In genomic region chr7:128381161-128381821, GRCh38 we compare ENCODE assay signal across 8 cellular contexts. TPM values are rescaled to one million over a fixed set of nuclear protein-coding genes. Genes with fewer than 3 reads are reported as not detected.
DNase-seq lines count a peak whose midpoint lies in the region; ATAC-seq, FAIRE-seq and TF ChIP-seq lines count a peak whose summit lies in the region.

No MANE protein-coding gene starts in this region.

- H4K20me1 ChIP-seq in Karpas-422 (ENCODE audit: insufficient read depth, low read depth, low read length): no peaks in the 10 kb centered on the region

- H3K27me3 ChIP-seq in Karpas-422 (ENCODE audit: low read length): no peaks in the 10 kb centered on the region

- no peak for FAIRE-seq in H54 (lab: Jason Lieb, UNC)

- no peak overlapping the region for H3K4me2 ChIP-seq in Karpas-422 (ENCODE audit: low read depth, low read length, poor library complexity, severe bottlenecking)

- H3K27ac Mint-ChIP-seq in CD14-positive monocyte (peak overlapping the region in 2 of 7 donors; percentile 73 to 76), T-helper 17 cell (no peak overlapping the region)
- no peak overlapping the region for H3K27ac Mint-ChIP-seq in activated naive CD8-positive, alpha-beta T cell treated with anti-CD3 and anti-CD28 coated beads, Interleukin-2, amount 50 U/mL, for 24 hours

- DNase-seq in CD14-positive monocyte (ENCODE audit: low spot score) (no peak), Karpas-422 (peak; percentile 87), left kidney (ENCODE audit: low read depth, low spot score) (peak; percentile 39), pons (ENCODE audit: low spot score) (no peak), H54 (ENCODE audit: insufficient read length, low spot score) (no peak), T-helper 17 cell (no peak)
- DNase-seq in activated naive CD8-positive, alpha-beta T cell treated with anti-CD3 and anti-CD28 coated beads, Interleukin-2, amount 50 U/mL, for 24 hours: peak; percentile 57
- no peak for DNase-seq in effector CD4-positive, alpha-beta T cell

- intact Hi-C loops in CD14-positive monocyte (cut with micrococcal nuclease): no loop called here

- H3K9me2 ChIP-seq in Karpas-422 (replicated peaks; ENCODE audit: insufficient read depth, low read length): no peaks in the 10 kb centered on the region

- H3K4me3 Mint-ChIP-seq in CD14-positive monocyte (no peak overlapping the region), T-helper 17 cell (no peak overlapping the region)
- no peak overlapping the region for H3K4me3 Mint-ChIP-seq in activated naive CD8-positive, alpha-beta T cell treated with anti-CD3 and anti-CD28 coated beads, Interleukin-2, amount 50 U/mL, for 24 hours

- H3K27ac ChIP-seq in Karpas-422 (ENCODE audit: low read length): no peak overlapping the region

- peak; percentile 62 for TF ChIP-seq CTCF in CD14-positive monocyte (IDR thresholded peaks at IDR 0.05)

- H3K36me3 ChIP-seq in Karpas-422 (ENCODE audit: insufficient read depth, low read length): no peaks in the 10 kb centered on the region

- peaks cover 21% of the 10 kb centered on the region for H3K4me1 Mint-ChIP-seq in CD14-positive monocyte
- no peaks in the 10 kb centered on the region for H3K4me1 Mint-ChIP-seq in activated naive CD8-positive, alpha-beta T cell treated with anti-CD3 and anti-CD28 coated beads, Interleukin-2, amount 50 U/mL, for 24 hours
- H3K4me1 Mint-ChIP-seq in T-helper 17 cell: peaks cover 10% of the 10 kb centered on the region

- TF ChIP-seq POLR2A in H54 (IDR thresholded peaks at IDR 0.05; ENCODE audit: low read depth, low read length): no peak

- H3K36me3 Mint-ChIP-seq in CD14-positive monocyte (no peaks in the 10 kb centered on the region), T-helper 17 cell (ENCODE audit: low read depth) (no peaks in the 10 kb centered on the region)
- H3K36me3 Mint-ChIP-seq in activated naive CD8-positive, alpha-beta T cell treated with anti-CD3 and anti-CD28 coated beads, Interleukin-2, amount 50 U/mL, for 24 hours (ENCODE audit: low read depth): no peaks in the 10 kb centered on the region

- no peaks in the 10 kb centered on the region; the same call in 1 of the 2 replicates for H3K4me1 ChIP-seq in Karpas-422 (ENCODE audit: low read length)

- peak; percentile 26 for ATAC-seq in activated naive CD8-positive, alpha-beta T cell treated with anti-CD3 and anti-CD28 coated beads, Interleukin-2, amount 50 U/mL, for 24 hours
- no peak for ATAC-seq in T-helper 17 cell

- H3K4me3 ChIP-seq in Karpas-422 (ENCODE audit: low read length): no peak overlapping the region

- no peaks in the 10 kb centered on the region for H3K9me3 ChIP-seq in Karpas-422 (ENCODE audit: low read length)
- H3K9me3 ChIP-seq in T-helper 17 cell (ENCODE audit: control insufficient read depth, low read length, poor library complexity, severe bottlenecking): no peaks in the 10 kb centered on the region

- no peaks in the 10 kb centered on the region for H3K79me2 ChIP-seq in Karpas-422 (ENCODE audit: low read length)

- H2AFZ ChIP-seq in Karpas-422 (ENCODE audit: low read length): no peak overlapping the region

- H3K27me3 Mint-ChIP-seq in CD14-positive monocyte (ENCODE audit: low read depth in 3 of 3) (peaks cover 0 to 5% (median 3%) of the 10 kb centered on the region in 3 donors), T-helper 17 cell (no peaks in the 10 kb centered on the region)
- no peaks in the 10 kb centered on the region for H3K27me3 Mint-ChIP-seq in activated naive CD8-positive, alpha-beta T cell treated with anti-CD3 and anti-CD28 coated beads, Interleukin-2, amount 50 U/mL, for 24 hours

- H3K9me3 Mint-ChIP-seq in CD14-positive monocyte: peaks cover 0 to 1% (median 0%) of the 10 kb centered on the region in 7 donors
- no peaks in the 10 kb centered on the region for H3K9me3 Mint-ChIP-seq in activated naive CD8-positive, alpha-beta T cell treated with anti-CD3 and anti-CD28 coated beads, Interleukin-2, amount 50 U/mL, for 24 hours

- no peak overlapping the region for H3K9ac ChIP-seq in Karpas-422 (ENCODE audit: low read length)

RNA-seq across cellular contexts. Expression of gene PRRT4, which starts 19.8 kb away (rescaled TPM):
- not detected for polyA plus RNA-seq in CD14-positive monocyte
- not detected in 2 replicates for total RNA-seq in Karpas-422 (2014; rRNA removed; shearing (Covaris generic); ENCODE audit: low replicate concordance)
- under 1 TPM in 1 of 2 donors, not detected in 1; 0.65 TPM for total RNA-seq in T-helper 17 cell

RNA-seq across cellular contexts. Expression of gene IMPDH1, which starts 28.5 kb away (rescaled TPM):
- polyA plus RNA-seq in CD14-positive monocyte: 100 to 1,000 TPM; 110 to 152 TPM
- total RNA-seq in Karpas-422 (2014; rRNA removed; shearing (Covaris generic); ENCODE audit: low replicate concordance): 30.5 and 50.1 TPM in 2 replicates
- 10 to 100 TPM; 52.5 to 55.9 TPM for total RNA-seq in T-helper 17 cell

RNA-seq across cellular contexts. Expression of gene RBM28, which starts 37.6 kb away (rescaled TPM):
- polyA plus RNA-seq in CD14-positive monocyte: 1 to 10 TPM; 4.0 to 4.9 TPM
- total RNA-seq in Karpas-422 (2014; rRNA removed; shearing (Covaris generic); ENCODE audit: low replicate concordance): 28.8 and 37.2 TPM in 2 replicates
- total RNA-seq in T-helper 17 cell: 10 to 100 TPM; 24.1 to 24.9 TPM

Comparison
In these comparisons a context has a peak if more than half of its experiments do, and no peak if none do; other contexts are left out.
1. DNase-seq: peak in Karpas-422 (single experiment), activated naive CD8-positive, alpha-beta T cell treated with anti-CD3 and anti-CD28 coated beads, Interleukin-2, amount 50 U/mL, for 24 hours (single experiment) and left kidney (single experiment); none in CD14-positive monocyte (single experiment), pons (single experiment), H54 (single experiment), effector CD4-positive, alpha-beta T cell (single experiment) and T-helper 17 cell (0 of 3).